In genomic region chr10:103843854-103844567, GRCh38 we compare ENCODE assay signal across 13 cellular contexts. TPM values are rescaled to one million over a fixed set of nuclear protein-coding genes. Genes with fewer than 3 reads are reported as not detected.
DNase-seq lines count a peak whose midpoint lies in the region; ATAC-seq and TF ChIP-seq lines count a peak whose summit lies in the region.
"Had no signal": no experiment of that assay in that cellular context is flagged by ENCODE, and none has a peak within 500 bp of the region (broad histone marks: within the 10 kb centered on the region; RNA-seq: fewer than 3 reads in every experiment).

No MANE protein-coding gene starts in this region.

- 12 to 25% (median 20%) methylated on average over 6 of the region's 6 CpGs for WGBS in heart left ventricle, 4 donors

- peaks cover 46% of the 10 kb centered on the region for H3K4me1 Mint-ChIP-seq in progenitor cell of endocrine pancreas (ENCODE audit: low read depth)

- intact Hi-C loops in heart left ventricle (cut with DNase I) = no loop called here

- DNase-seq in AG09319 (ENCODE audit: extremely low read depth, low read depth) (peak; percentile 58), cardiac fibroblast (ENCODE audit: low read depth in 2 of 2) (peak; percentile 46 to 50), heart left ventricle (peak in 4 of 5 donors; percentile 73 to 83 (median 78)), progenitor cell of endocrine pancreas (ENCODE audit: low spot score, unreplicated experiment) (no peak), putamen (ENCODE audit: low spot score) (no peak), DMS 273 (lab: John Stamatoyannopoulos, UW; ENCODE audit: unreplicated experiment) (no peak), SJCRH30 (no peak)
- DNase-seq: ACHN, amygdala, DND-41, kidney, Peyer's patch had no signal

- H3K27ac ChIP-seq in heart left ventricle (peak overlapping the region; percentile 18 to 85 (median 75)), SJCRH30 (no peak overlapping the region)

- peak overlapping the region; percentile 64 for H3K27ac Mint-ChIP-seq in progenitor cell of endocrine pancreas

- no peaks in the 10 kb centered on the region for H3K36me3 ChIP-seq in heart left ventricle
- H3K36me3 ChIP-seq in SJCRH30 = no peaks in the 10 kb centered on the region
- H3K36me3 ChIP-seq: Peyer's patch had no signal

- H3K9me3 Mint-ChIP-seq in progenitor cell of endocrine pancreas (ENCODE audit: low read depth) = peaks cover 3% of the 10 kb centered on the region

- H3K36me3 Mint-ChIP-seq in progenitor cell of endocrine pancreas (ENCODE audit: insufficient read depth) = peaks cover 4% of the 10 kb centered on the region

- H3K4me3 Mint-ChIP-seq in progenitor cell of endocrine pancreas (ENCODE audit: low read depth) = no peak overlapping the region

- H3K27me3 ChIP-seq in heart left ventricle (no peaks in the 10 kb centered on the region), SJCRH30 (no peaks in the 10 kb centered on the region)
- H3K27me3 ChIP-seq: Peyer's patch had no signal

- H3K9me3 ChIP-seq in heart left ventricle (no peaks in the 10 kb centered on the region), SJCRH30 (replicated peaks) (no peaks in the 10 kb centered on the region)
- H3K9me3 ChIP-seq: Peyer's patch had no signal

- ATAC-seq in heart left ventricle (peak; percentile 71 to 78 (median 74)), GM19035 (IDR thresholded peaks at IDR 0.05; ENCODE audit: unreplicated experiment) (no peak)

- TF ChIP-seq CTCF in AG09319 (IDR thresholded peaks at IDR 0.05; ENCODE audit: low read depth, low read length) = no peak
- TF ChIP-seq CTCF in cardiac fibroblast (IDR thresholded peaks at IDR 0.05; ENCODE audit: low read depth, low read length) = no peak
- no peak for TF ChIP-seq CTCF in heart left ventricle (IDR thresholded peaks at IDR 0.05)
- TF ChIP-seq CTCF in progenitor cell of endocrine pancreas (IDR thresholded peaks at IDR 0.05; ENCODE audit: unreplicated experiment) = no peak

- H3K4me3 ChIP-seq in cardiac fibroblast (replicated peaks in 1 of 2; ENCODE audit: low read depth in 2 of 2, low read length in 2 of 2) = no peak overlapping the region
- H3K4me3 ChIP-seq in heart left ventricle = no peak overlapping the region
- no peak overlapping the region for H3K4me3 ChIP-seq in SJCRH30
- H3K4me3 ChIP-seq: Peyer's patch had no signal

- no peaks in the 10 kb centered on the region for H3K27me3 Mint-ChIP-seq in progenitor cell of endocrine pancreas

- H3K4me1 ChIP-seq in heart left ventricle (peaks cover 17 to 83% (median 56%) of the 10 kb centered on the region in 12 donors), SJCRH30 (peaks cover 16% of the 10 kb centered on the region)

- no peak for TF ChIP-seq POLR2A in heart left ventricle (IDR thresholded peaks at IDR 0.05)

RNA-seq across cellular contexts. Expression of gene SH3PXD2A, which starts 11.4 kb away (rescaled TPM):
- total RNA-seq in heart left ventricle = 10 to 100 TPM; 21.8 to 43.4 (median 31.9) TPM
- 10 to 100 TPM; 11.8 to 16.6 TPM for polyA plus RNA-seq in heart left ventricle
- total RNA-seq in progenitor cell of endocrine pancreas = 25.5 and 28.0 TPM in 2 replicates
- 5.4 and 5.5 TPM in 2 replicates for total RNA-seq in SJCRH30 (2014; rRNA removed; shearing (Covaris generic))

Comparison
In these comparisons a context has a peak if more than half of its experiments do, and no peak if none do; other contexts are left out.
1. DNase-seq: peak in AG09319 (single experiment), cardiac fibroblast (2 of 2) and heart left ventricle (4 of 5); none in progenitor cell of endocrine pancreas (single experiment), putamen (single experiment), DMS 273 (single experiment) and SJCRH30 (0 of 2).